Comparison of ENCODE assay signal across 11 cellular contexts in the genomic region with DNA sequence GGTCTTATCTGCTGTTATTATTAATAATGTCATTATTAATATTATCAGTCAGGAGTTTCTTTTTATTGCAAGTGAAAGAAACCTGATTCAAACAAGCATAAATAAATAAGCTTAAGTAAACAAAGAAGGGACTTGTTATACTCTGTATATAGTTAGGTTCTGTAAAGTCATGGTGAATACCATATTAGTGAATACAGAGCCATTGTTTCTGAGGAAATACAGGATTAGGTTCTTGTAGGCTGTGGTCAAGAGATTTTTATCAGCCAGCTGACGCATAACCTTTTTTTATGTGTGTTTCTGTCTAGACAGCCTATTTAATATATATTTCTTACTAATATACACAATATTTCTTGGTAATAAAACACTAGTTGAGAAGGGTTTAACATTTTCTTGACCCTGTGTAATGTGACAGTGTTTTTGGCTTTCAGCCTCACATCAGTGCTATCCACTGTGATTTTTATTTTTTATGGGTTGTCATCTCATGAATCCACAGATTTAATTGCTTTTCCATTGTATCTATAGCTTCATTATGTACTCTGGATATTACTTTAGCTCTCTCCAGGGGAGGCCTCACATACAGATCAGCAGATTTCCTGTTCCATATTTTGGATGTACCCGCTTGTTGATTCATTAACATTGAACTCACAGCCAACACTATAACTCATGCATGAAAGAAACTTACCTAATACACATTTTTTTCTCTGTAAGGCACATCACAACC. TPM values are rescaled to one million over a fixed set of nuclear protein-coding genes. Genes with fewer than 3 reads are reported as not detected.
A peak's percentile ranks its signal among the peaks of the same experiment; 100 is the strongest.
DNase-seq lines count a peak whose midpoint lies in the region; ATAC-seq, FAIRE-seq and TF ChIP-seq lines count a peak whose summit lies in the region.
"Had no signal": no experiment of that assay in that cellular context is flagged by ENCODE, and none has a peak within 500 bp of the region (broad histone marks: within the 10 kb centered on the region; RNA-seq: fewer than 3 reads in every experiment).

No MANE protein-coding gene starts in this region.

- POLR2A ChIA-PET in BJ (lab: Charles Lee), result no interaction called here

- ATAC-seq in omental fat pad (ENCODE audit: low FRiP score) (peak; percentile 85), GM18520 (IDR thresholded peaks at IDR 0.05; ENCODE audit: unreplicated experiment) (no peak), HG03025 (IDR thresholded peaks at IDR 0.05; ENCODE audit: low FRiP score, unreplicated experiment) (no peak)

- no peak overlapping the region for H3K4me3 ChIP-seq in BJ (ENCODE audit: low read depth, low read length)
- H3K4me3 ChIP-seq: skin epidermis had no signal

- H3K36me3 ChIP-seq in BJ (ENCODE audit: control insufficient read depth, insufficient read depth, low read length), result peaks cover 2% of the 10 kb centered on the region; the same call in 1 of the 2 replicates

- H3K27me3 ChIP-seq in BJ (ENCODE audit: control insufficient read depth, insufficient read depth, low read length), result no peaks in the 10 kb centered on the region; the same call in 1 of the 2 replicates

- DNase-seq in BJ (ENCODE audit: low read depth) (peak; percentile 90), NCI-H1417 (lab: John Stamatoyannopoulos, UW) (peak in 2 of 3 experiments; percentile 5 to 66), omental fat pad (ENCODE audit: low spot score) (no peak), SW 1271 (lab: John Stamatoyannopoulos, UW) (no peak)
- no peak for DNase-seq in stimulated activated CD4-positive, alpha-beta T cell treated with anti-CD3 and anti-CD28 coated beads, Interleukin-2, amount 100 ng/mL, for 24 hours
- DNase-seq: erythroblast, NCI-H2107 had no signal

- TF ChIP-seq CTCF in BJ (IDR thresholded peaks at IDR 0.05; ENCODE audit: insufficient read depth, low read depth, low read length), result no peak
- no peak for TF ChIP-seq CTCF in omental fat pad (IDR thresholded peaks at IDR 0.05)

- CTCF ChIA-PET in BJ (lab: Yijun Ruan, JAX), result interaction anchor here (0.8 to 1.5 kb wide), 3 partner anchors 9 to 61 kb away, joined by 3 to 4 read pairs (median 4); no protein-coding TSS in a partner anchor

- FAIRE-seq in endometrium (lab: Jason Lieb, UNC), result peak; percentile 23

RNA-seq across cellular contexts. Expression of a gene that starts 8.0 kb away (rescaled TPM):
- 13.0 and 13.2 TPM in 2 replicates for polyA plus RNA-seq in BJ (2011; rRNA removed)
- polyA minus RNA-seq in BJ (2011; rRNA and poly(A)+ RNA removed), result 12.0 and 12.3 TPM in 2 replicates
- 10 to 100 TPM; 21.3 to 48.7 (median 33.6) TPM for total RNA-seq in omental fat pad

Comparison
In these comparisons a context has a peak if more than half of its experiments do, and no peak if none do; other contexts are left out.
1. DNase-seq: peak in BJ (single experiment) and NCI-H1417 (2 of 3); none in omental fat pad (single experiment), SW 1271 (0 of 2) and stimulated activated CD4-positive, alpha-beta T cell treated with anti-CD3 and anti-CD28 coated beads, Interleukin-2, amount 100 ng/mL, for 24 hours (0 of 2).